8 cellular contexts compared by ENCODE assay signal in the genomic region with DNA sequence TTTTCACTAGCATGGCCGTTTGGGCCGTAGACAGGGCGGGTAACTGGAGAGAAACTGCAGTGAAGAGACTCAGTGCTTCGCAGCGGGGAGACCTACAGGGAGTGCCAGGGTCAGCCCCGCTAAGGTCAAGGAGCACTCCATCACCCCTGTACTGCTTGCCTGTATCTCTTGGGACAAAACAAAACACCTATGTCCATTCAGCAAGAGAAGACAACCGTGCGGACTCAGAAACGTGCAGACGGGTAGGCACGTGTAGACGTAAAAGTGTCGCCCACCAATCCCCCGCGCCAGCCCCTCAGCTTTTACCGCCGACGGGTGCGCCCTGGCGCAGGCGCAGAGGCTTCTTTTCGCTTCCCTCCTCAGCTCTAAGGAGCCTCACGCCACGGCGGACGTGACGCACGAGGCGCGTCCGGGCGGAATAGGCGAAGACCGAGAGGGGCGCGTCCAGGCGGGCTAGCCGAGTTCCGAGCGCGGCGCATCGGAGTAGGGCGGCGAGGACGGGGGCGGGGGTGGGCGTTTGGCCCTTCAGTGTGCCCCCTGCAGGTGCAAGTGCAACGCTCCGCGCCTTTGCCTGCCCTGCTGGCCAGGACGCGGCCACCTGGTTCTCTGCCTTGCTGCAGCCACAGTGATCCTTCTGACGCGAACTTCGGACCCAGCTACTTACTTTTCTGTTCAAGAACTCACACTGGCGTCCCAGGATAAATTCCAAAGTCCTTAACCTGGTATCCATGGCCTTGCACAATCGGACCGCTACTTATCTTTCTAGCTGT. TPM values are rescaled to one million over a fixed set of nuclear protein-coding genes. Genes with fewer than 3 reads are reported as not detected.
DNase-seq lines count a peak whose midpoint lies in the region; ATAC-seq and TF ChIP-seq lines count a peak whose summit lies in the region.

No MANE protein-coding gene starts in this region.

- peak overlapping the region; percentile 72 for H3K27ac ChIP-seq in temporal lobe (ENCODE audit: low read depth, low read length)

- in situ Hi-C loops in SK-MEL-5 (cut with HindIII; ENCODE audit: low pct_unique_long_range_greater_than_20kb, low sequenced_read_pairs), result no loop called here

- ATAC-seq in HG02571 (IDR thresholded peaks at IDR 0.05; ENCODE audit: unreplicated experiment), result peak; percentile 49

- DNase-seq in GM10266 (ENCODE audit: extremely low spot score), result peak; percentile 90
- peak; percentile 99 for DNase-seq in NAMALWA (ENCODE audit: low spot score)
- peak; percentile 98 for DNase-seq in SK-MEL-5 (ENCODE audit: low read depth, low spot score)
- DNase-seq in activated naive CD4-positive, alpha-beta T cell treated with anti-CD3 and anti-CD28 coated beads, Interleukin-2, amount 50 U/mL, for 16 hours, result peak; percentile 97
- peak; percentile 92 for DNase-seq in globus pallidus (ENCODE audit: low spot score)
- peak; percentile 92 for DNase-seq in occipital lobe (lab: John Stamatoyannopoulos, UW)

- TF ChIP-seq CTCF in GM10266 (IDR thresholded peaks at IDR 0.05; ENCODE audit: control insufficient read depth, insufficient read depth, low read depth, missing control alignments), result peak; percentile 59

RNA-seq across cellular contexts. Expression of gene SOS1, which starts 3.3 kb away (rescaled TPM):
- total RNA-seq in SK-MEL-5 (2014; rRNA removed; shearing (Covaris generic)), result 16.8 TPM in 2 replicates
- 15.4 and 15.8 TPM in 2 replicates for polyA plus RNA-seq in SK-MEL-5 (2015; cell fraction: cytosol; rRNA removed)
- polyA plus RNA-seq in SK-MEL-5 (2015; cell fraction: nucleus; rRNA removed), result 53.2 and 62.5 TPM in 2 replicates
- total RNA-seq in occipital lobe (32.1 TPM), temporal lobe (39.8 TPM)

Comparison
In these comparisons a context has a peak if more than half of its experiments do, and no peak if none do; other contexts are left out.
1. Peak in every context shown above with its lines: DNase-seq, ATAC-seq and H3K27ac ChIP-seq.